Comparison of ENCODE assay signal across 8 cellular contexts in genomic region chr2:175251425-175252041, GRCh38.
DNase-seq lines count a peak whose midpoint lies in the region; ATAC-seq, FAIRE-seq and TF ChIP-seq lines count a peak whose summit lies in the region.

No MANE protein-coding gene starts in this region.

- DNase-seq in stimulated activated CD4-positive, alpha-beta T cell treated with anti-CD3 and anti-CD28 coated beads, Interleukin-4, amount 100 ng/mL, for 24 hours = peak; percentile 5
- no peak for DNase-seq in stimulated activated CD4-positive, alpha-beta T cell treated with anti-CD3 and anti-CD28 coated beads, Interleukin-4, amount 100 ng/mL, for 4 hours
- peak; percentile 29 for DNase-seq in NCI-H146 (lab: John Stamatoyannopoulos, UW)
- peak; percentile 16 for DNase-seq in astrocyte (ENCODE audit: low read depth)
- peak; percentile 38 for DNase-seq in kidney tubule cell (ENCODE audit: low spot score)
- no peak for DNase-seq in GOT3 (lab: John Stamatoyannopoulos, UW)

- no peak overlapping the region for H2AFZ ChIP-seq in astrocyte (ENCODE audit: low read depth, low read length)

- H3K27ac ChIP-seq in astrocyte (ENCODE audit: low read depth, low read length) = no peak overlapping the region

- H3K4me2 ChIP-seq in astrocyte (ENCODE audit: low read length) = no peak overlapping the region

- no peak overlapping the region for H3K4me3 ChIP-seq in astrocyte (ENCODE audit: insufficient read depth, low read depth, low read length)

- H3K27me3 ChIP-seq in astrocyte (ENCODE audit: insufficient read depth, low read length) = peaks cover 11% of the 10 kb centered on the region

- no peak overlapping the region for H3K9ac ChIP-seq in astrocyte (ENCODE audit: low read length)

- H3K9me3 ChIP-seq in astrocyte (ENCODE audit: insufficient read depth, low read depth, low read length) = no peaks in the 10 kb centered on the region

- no peaks in the 10 kb centered on the region for H3K4me1 Mint-ChIP-seq in astrocyte (ENCODE audit: low read depth, unreplicated experiment)

- H3K36me3 ChIP-seq in astrocyte (ENCODE audit: insufficient read depth, low read length) = no peaks in the 10 kb centered on the region

- ATAC-seq in GM21390 (IDR thresholded peaks at IDR 0.05; ENCODE audit: unreplicated experiment) (no peak), HG03175 (IDR thresholded peaks at IDR 0.05; ENCODE audit: unreplicated experiment) (no peak)

- H3K36me3 Mint-ChIP-seq in astrocyte (ENCODE audit: low read depth, unreplicated experiment) = no peaks in the 10 kb centered on the region

- no peaks in the 10 kb centered on the region for H3K27me3 Mint-ChIP-seq in astrocyte (ENCODE audit: low read depth, unreplicated experiment)

- peaks cover 2% of the 10 kb centered on the region for H3K9me3 Mint-ChIP-seq in astrocyte (ENCODE audit: unreplicated experiment)

- H3K4me1 ChIP-seq in astrocyte (ENCODE audit: insufficient read depth, low read length) = no peaks in the 10 kb centered on the region

- H3K27ac Mint-ChIP-seq in astrocyte (ENCODE audit: unreplicated experiment) = no peak overlapping the region

- peak; percentile 67 for TF ChIP-seq CTCF in astrocyte (IDR thresholded peaks at IDR 0.05; ENCODE audit: insufficient read depth, low read depth, low read length)

- H3K4me3 Mint-ChIP-seq in astrocyte (ENCODE audit: unreplicated experiment) = no peak overlapping the region

- FAIRE-seq in astrocyte (lab: Jason Lieb, UNC) = peak; percentile 34

- H3K79me2 ChIP-seq in astrocyte (ENCODE audit: insufficient read depth, low read length) = no peaks in the 10 kb centered on the region

- H4K20me1 ChIP-seq in astrocyte (ENCODE audit: insufficient read depth, low read length) = no peaks in the 10 kb centered on the region

Comparison
In these comparisons a context has a peak if more than half of its experiments do, and no peak if none do; other contexts are left out.
1. DNase-seq: peak in stimulated activated CD4-positive, alpha-beta T cell treated with anti-CD3 and anti-CD28 coated beads, Interleukin-4, amount 100 ng/mL, for 24 hours (single experiment), NCI-H146 (single experiment), astrocyte (single experiment) and kidney tubule cell (single experiment); none in stimulated activated CD4-positive, alpha-beta T cell treated with anti-CD3 and anti-CD28 coated beads, Interleukin-4, amount 100 ng/mL, for 4 hours (0 of 2) and GOT3 (single experiment).